In the genomic region with DNA sequence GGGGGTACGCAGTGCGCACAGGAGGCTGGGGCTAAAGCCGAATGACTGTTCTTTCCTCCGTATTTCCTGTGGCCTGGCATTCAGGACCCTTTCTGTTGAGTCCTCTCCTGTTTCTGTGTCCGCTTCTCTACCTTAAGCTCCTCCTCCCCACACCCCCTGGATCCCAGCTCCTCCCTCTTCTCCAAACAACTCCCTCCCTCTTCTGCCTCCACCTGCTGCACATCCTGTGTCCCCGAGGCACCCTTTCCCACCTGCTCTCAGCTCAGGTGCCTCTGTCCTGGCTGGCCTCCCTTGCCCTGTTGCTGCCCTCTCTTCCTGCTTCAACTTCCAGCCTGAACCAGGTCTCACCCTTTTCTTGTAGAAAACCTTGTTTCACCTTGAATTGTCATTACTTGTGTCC, we compare ENCODE assay signal across 23 cellular contexts. TPM values are rescaled to one million over a fixed set of nuclear protein-coding genes. Genes with fewer than 3 reads are reported as not detected.
DNase-seq lines count a peak whose midpoint lies in the region; ATAC-seq lines count a peak whose summit lies in the region.
"Had no signal": no experiment of that assay in that cellular context is flagged by ENCODE, and none has a peak within 500 bp of the region (broad histone marks: within the 10 kb centered on the region; RNA-seq: fewer than 3 reads in every experiment).

No MANE protein-coding gene starts in this region.

- no peak overlapping the region for H3K27ac Mint-ChIP-seq in activated CD4-positive, alpha-beta T cell treated with anti-CD3 and anti-CD28 coated beads, Interleukin-2, amount 10 ng/mL, durations not matched to agents 7 days and 5 days
- H3K27ac Mint-ChIP-seq: activated CD8-positive, alpha-beta T cell treated with anti-CD3 and anti-CD28 coated beads for 36 hours had no signal

- H3K9me3 Mint-ChIP-seq in activated CD4-positive, alpha-beta T cell treated with anti-CD3 and anti-CD28 coated beads, Interleukin-2, amount 10 ng/mL, durations not matched to agents 7 days and 5 days, result no peaks in the 10 kb centered on the region
- H3K9me3 Mint-ChIP-seq: activated CD8-positive, alpha-beta T cell treated with anti-CD3 and anti-CD28 coated beads for 36 hours; CD14-positive monocyte; central memory CD8-positive, alpha-beta T cell had no signal

- no peaks in the 10 kb centered on the region for H3K4me1 Mint-ChIP-seq in activated CD4-positive, alpha-beta T cell treated with anti-CD3 and anti-CD28 coated beads, Interleukin-2, amount 10 ng/mL, durations not matched to agents 7 days and 5 days
- H3K4me1 Mint-ChIP-seq: CD14-positive monocyte had no signal

- H3K4me3 ChIP-seq in H7 (ENCODE audit: insufficient read depth, low read depth, low read length) (no peak overlapping the region), iPS DF 6.9 (ENCODE audit: low read length) (no peak overlapping the region)
- H3K4me3 ChIP-seq in effector memory CD4-positive, alpha-beta T cell (ENCODE audit: insufficient read depth, low read depth, low read length, poor library complexity, severe bottlenecking), result no peak overlapping the region
- H3K4me3 ChIP-seq: lung, SJCRH30 had no signal

- H3K36me3 Mint-ChIP-seq in activated CD4-positive, alpha-beta T cell treated with anti-CD3 and anti-CD28 coated beads, Interleukin-2, amount 10 ng/mL, durations not matched to agents 7 days and 5 days (ENCODE audit: low read depth), result no peaks in the 10 kb centered on the region
- H3K36me3 Mint-ChIP-seq: CD14-positive monocyte had no signal

- no peak for ATAC-seq in GM21423 (IDR thresholded peaks at IDR 0.05; ENCODE audit: unreplicated experiment)
- ATAC-seq: activated CD8-positive, alpha-beta T cell treated with anti-CD3 and anti-CD28 coated beads for 36 hours; right cardiac atrium had no signal

- H3K4me1 ChIP-seq in iPS DF 6.9 (ENCODE audit: control insufficient read depth, insufficient read depth, low read length), result no peaks in the 10 kb centered on the region
- H3K4me1 ChIP-seq in effector memory CD4-positive, alpha-beta T cell (ENCODE audit: control insufficient read depth, insufficient read depth, low read length, poor library complexity, severe bottlenecking), result no peaks in the 10 kb centered on the region

- no CpG with 5 or more reads among the region's 6 CpGs for WGBS in iPS DF 6.9 (ENCODE audit: insufficient coverage, insufficient read length)

- H3K36me3 ChIP-seq in H7 (replicated peaks; ENCODE audit: control insufficient read depth, insufficient read depth, low read length) (no peaks in the 10 kb centered on the region), iPS DF 6.9 (ENCODE audit: control insufficient read depth, insufficient read depth, low read length) (no peaks in the 10 kb centered on the region)
- no peaks in the 10 kb centered on the region for H3K36me3 ChIP-seq in effector memory CD4-positive, alpha-beta T cell (ENCODE audit: control insufficient read depth, insufficient read depth, low read length)
- H3K36me3 ChIP-seq: SJCRH30 had no signal

- H3K27ac ChIP-seq in iPS DF 6.9 (ENCODE audit: low read length), result no peak overlapping the region
- H3K27ac ChIP-seq in effector memory CD4-positive, alpha-beta T cell (ENCODE audit: insufficient read depth, low read length, poor library complexity, severe bottlenecking), result no peak overlapping the region
- H3K27ac ChIP-seq: SJCRH30 had no signal

- DNase-seq in COLO668 (lab: John Stamatoyannopoulos, UW; ENCODE audit: unreplicated experiment) (peak; percentile 88), H7 (peak; percentile 82), NCI-H774 (lab: John Stamatoyannopoulos, UW) (peak; percentile 70), iPS DF 6.9 (ENCODE audit: low read depth, low spot score) (peak; percentile 52), SK-N-DZ (ENCODE audit: low spot score) (no peak)
- DNase-seq in effector memory CD4-positive, alpha-beta T cell, result no peak
- DNase-seq in activated CD4-positive, alpha-beta T cell treated with anti-CD3 and anti-CD28 coated beads, Interleukin-2, amount 10 ng/mL, durations not matched to agents 7 days and 5 days, result no peak
- DNase-seq: activated CD4-positive, CD25-positive, alpha-beta regulatory T cell; activated CD8-positive, alpha-beta T cell treated with anti-CD3 and anti-CD28 coated beads for 36 hours; activated naive CD4-positive, alpha-beta T cell treated with Interleukin-2 at 50 U/mL for 16 hours; activated T-cell treated with anti-CD3 and anti-CD28 coated beads, Interleukin-2, amount 50 U/mL, for 1 hour; aorta; KG1; NCI-H2227 treated with DMSO at 0.1 percent for 48 hours; OCI-M1; right cardiac atrium; SJCRH30; substantia nigra had no signal

- H3K27me3 ChIP-seq in H7 (ENCODE audit: control insufficient read depth, insufficient read depth, low read length) (peaks cover 11% of the 10 kb centered on the region), iPS DF 6.9 (ENCODE audit: control insufficient read depth, insufficient read depth, low read length) (no peaks in the 10 kb centered on the region)
- no peaks in the 10 kb centered on the region for H3K27me3 ChIP-seq in effector memory CD4-positive, alpha-beta T cell (replicated peaks; ENCODE audit: control insufficient read depth, insufficient read depth, low read length, poor library complexity, severe bottlenecking)
- H3K27me3 ChIP-seq: SJCRH30 had no signal

- H3K4me3 Mint-ChIP-seq in activated CD4-positive, alpha-beta T cell treated with anti-CD3 and anti-CD28 coated beads, Interleukin-2, amount 10 ng/mL, durations not matched to agents 7 days and 5 days, result no peak overlapping the region
- H3K4me3 Mint-ChIP-seq: activated CD8-positive, alpha-beta T cell treated with anti-CD3 and anti-CD28 coated beads for 36 hours; central memory CD8-positive, alpha-beta T cell had no signal

- POLR2A ChIA-PET in activated CD4-positive, alpha-beta T cell treated with anti-CD3 and anti-CD28 coated beads, Interleukin-2, amount 10 ng/mL, durations not matched to agents 7 days and 5 days (lab: Charles Lee), result no interaction called here

- H3K9me3 ChIP-seq in iPS DF 6.9 (ENCODE audit: control insufficient read depth, insufficient read depth, low read length), result no peaks in the 10 kb centered on the region
- no peaks in the 10 kb centered on the region for H3K9me3 ChIP-seq in effector memory CD4-positive, alpha-beta T cell (ENCODE audit: control insufficient read depth, low read length)
- H3K9me3 ChIP-seq: SJCRH30 had no signal

- CTCF ChIA-PET in activated CD4-positive, alpha-beta T cell treated with anti-CD3 and anti-CD28 coated beads, Interleukin-2, amount 10 ng/mL, durations not matched to agents 7 days and 5 days (lab: Charles Lee), result no interaction called here

- H3K27me3 Mint-ChIP-seq in activated CD4-positive, alpha-beta T cell treated with anti-CD3 and anti-CD28 coated beads, Interleukin-2, amount 10 ng/mL, durations not matched to agents 7 days and 5 days, result no peaks in the 10 kb centered on the region
- H3K27me3 Mint-ChIP-seq: activated CD8-positive, alpha-beta T cell treated with anti-CD3 and anti-CD28 coated beads for 36 hours had no signal

RNA-seq across cellular contexts. Expression of a gene that starts 58.7 kb away (rescaled TPM):
- total RNA-seq in H7 (2014; rRNA removed; shearing (Covaris generic)), result 2.0 and 4.4 TPM in 2 replicates
- not detected for total RNA-seq in activated CD4-positive, alpha-beta T cell treated with anti-CD3 and anti-CD28 coated beads, Interleukin-2, amount 10 ng/mL, durations not matched to agents 7 days and 5 days
- polyA plus RNA-seq in SK-N-DZ (2014; cell fraction: cytosol; rRNA removed), result 0.03 TPM in 2 replicates
- 0.10 and 0.14 TPM in 2 replicates for polyA plus RNA-seq in SK-N-DZ (2014; cell fraction: nucleus; rRNA removed)
- total RNA-seq: activated CD8-positive, alpha-beta T cell treated with anti-CD3 and anti-CD28 coated beads for 36 hours; myocyte had no signal
- polyA plus RNA-seq: CD14-positive monocyte had no signal

Comparison
In these comparisons a context has a peak if more than half of its experiments do, and no peak if none do; other contexts are left out.
1. DNase-seq: peak in COLO668 (single experiment), H7 (single experiment), NCI-H774 (single experiment) and iPS DF 6.9 (single experiment); none in effector memory CD4-positive, alpha-beta T cell (0 of 3), activated CD4-positive, alpha-beta T cell treated with anti-CD3 and anti-CD28 coated beads, Interleukin-2, amount 10 ng/mL, durations not matched to agents 7 days and 5 days (single experiment) and SK-N-DZ (single experiment).